In the genomic region with DNA sequence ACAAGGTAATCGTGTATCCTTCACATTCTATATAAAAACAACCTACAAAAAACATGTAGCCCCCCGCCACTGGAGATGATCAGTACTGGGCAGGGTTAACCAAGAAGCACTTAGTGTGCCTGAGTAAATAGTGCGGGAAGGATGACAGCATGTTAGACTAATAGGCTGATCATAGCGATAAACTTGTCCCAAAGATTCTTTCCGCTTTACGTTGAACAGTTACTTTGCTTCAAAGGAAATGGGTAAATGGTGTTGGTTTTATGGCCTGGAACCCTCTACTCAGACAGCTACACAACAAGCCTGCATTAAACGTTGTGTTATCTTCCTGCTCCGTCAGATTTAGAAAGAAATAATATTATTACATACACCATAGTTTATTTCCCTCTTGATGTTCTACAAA, we compare ENCODE assay signal across 16 cellular contexts.
DNase-seq lines count a peak whose midpoint lies in the region; ATAC-seq and TF ChIP-seq lines count a peak whose summit lies in the region.
"Had no signal": no experiment of that assay in that cellular context is flagged by ENCODE, and none has a peak within 500 bp of the region (broad histone marks: within the 10 kb centered on the region; RNA-seq: fewer than 3 reads in every experiment).

No MANE protein-coding gene starts in this region.

- H3K9ac ChIP-seq in PC-3 (ENCODE audit: low read length), result peak overlapping the region; percentile 82; the same call in 1 of the 2 replicates

- peaks cover 41% of the 10 kb centered on the region for H3K36me3 Mint-ChIP-seq in Calu3 (ENCODE audit: insufficient read depth, unreplicated experiment)
- H3K36me3 Mint-ChIP-seq in stimulated activated effector memory CD8-positive, alpha-beta T cell treated with anti-CD3 and anti-CD28 coated beads, Interleukin-12 subunit alpha, Interleukin-12 subunit beta, amount 100 ng/mL, for 72 hours, result no peaks in the 10 kb centered on the region

- H3K4me3 Mint-ChIP-seq in Calu3 (ENCODE audit: low read depth, unreplicated experiment), result peak overlapping the region; percentile 85
- peak overlapping the region; percentile 73 for H3K4me3 Mint-ChIP-seq in stimulated activated effector memory CD8-positive, alpha-beta T cell treated with anti-CD3 and anti-CD28 coated beads, Interleukin-12 subunit alpha, Interleukin-12 subunit beta, amount 100 ng/mL, for 72 hours

- no peak overlapping the region for H3K4me3 ChIP-seq in PC-3 (ENCODE audit: low read length)
- H3K4me3 ChIP-seq in fibroblast of villous mesenchyme (ENCODE audit: low read depth, low read length), result no peak overlapping the region
- H3K4me3 ChIP-seq: GM12878 had no signal

- no peak for ATAC-seq in PC-3
- ATAC-seq in stimulated activated effector memory CD8-positive, alpha-beta T cell treated with anti-CD3 and anti-CD28 coated beads, Interleukin-12 subunit alpha, Interleukin-12 subunit beta, amount 100 ng/mL, for 72 hours, result no peak
- ATAC-seq in GM19035 (IDR thresholded peaks at IDR 0.05; ENCODE audit: unreplicated experiment), result no peak
- ATAC-seq: GM12878; stimulated activated naive CD8-positive, alpha-beta T cell treated with anti-CD3 and anti-CD28 coated beads, Interleukin-15, amount 100 ng/mL, for 72 hours had no signal

- no TSS peak for BruUV-seq in Calu3 (replicated peaks; lab: Mats Ljungman, UMichigan)
- no TSS peak for BruUV-seq in PC-3 (replicated peaks; lab: Mats Ljungman, UMichigan)

- no peaks in the 10 kb centered on the region for H3K9me2 ChIP-seq in PC-3 (replicated peaks; ENCODE audit: low read length)

- peak overlapping the region; percentile 92 for H3K27ac Mint-ChIP-seq in Calu3 (ENCODE audit: unreplicated experiment)
- no peak overlapping the region for H3K27ac Mint-ChIP-seq in stimulated activated effector memory CD8-positive, alpha-beta T cell treated with anti-CD3 and anti-CD28 coated beads, Interleukin-12 subunit alpha, Interleukin-12 subunit beta, amount 100 ng/mL, for 72 hours

- POLR2A ChIA-PET in PC-3 (lab: Charles Lee; ENCODE audit: unreplicated experiment), result no interaction called here

- peaks cover 40% of the 10 kb centered on the region for H3K4me1 Mint-ChIP-seq in Calu3 (ENCODE audit: low read depth, unreplicated experiment)
- H3K4me1 Mint-ChIP-seq in stimulated activated effector memory CD8-positive, alpha-beta T cell treated with anti-CD3 and anti-CD28 coated beads, Interleukin-12 subunit alpha, Interleukin-12 subunit beta, amount 100 ng/mL, for 72 hours, result peaks cover 34% of the 10 kb centered on the region

- no peak overlapping the region for H2AFZ ChIP-seq in PC-3 (ENCODE audit: low read length)

- CTCF ChIA-PET in Calu3 (lab: Charles Lee), result interaction anchor here (1.0 kb wide), 1 partner anchor 14 kb away, joined by 3 read pairs; no protein-coding TSS in a partner anchor
- CTCF ChIA-PET in PC-3 (lab: Charles Lee), result no interaction called here

- H3F3A ChIP-seq in PC-3 (ENCODE audit: low read length, unreplicated experiment), result no peaks in the 10 kb centered on the region

- peaks cover 3% of the 10 kb centered on the region for H3K9me3 Mint-ChIP-seq in Calu3 (ENCODE audit: low read depth, unreplicated experiment)
- no peaks in the 10 kb centered on the region for H3K9me3 Mint-ChIP-seq in stimulated activated effector memory CD8-positive, alpha-beta T cell treated with anti-CD3 and anti-CD28 coated beads, Interleukin-12 subunit alpha, Interleukin-12 subunit beta, amount 100 ng/mL, for 72 hours

- peak overlapping the region; percentile 86 for H3K4me2 ChIP-seq in PC-3 (ENCODE audit: low read length)

- no peaks in the 10 kb centered on the region for H3K36me3 ChIP-seq in PC-3 (ENCODE audit: low read depth, low read length)
- H3K36me3 ChIP-seq: BE2C, neutrophil had no signal

- H3K9me3 ChIP-seq in PC-3 (ENCODE audit: low read length), result no peaks in the 10 kb centered on the region
- H3K9me3 ChIP-seq: BE2C, neutrophil had no signal

- no peaks in the 10 kb centered on the region for H3K27me3 ChIP-seq in PC-3 (ENCODE audit: low read length)
- H3K27me3 ChIP-seq: BE2C had no signal

- H4K20me1 ChIP-seq in PC-3 (ENCODE audit: low read length), result no peaks in the 10 kb centered on the region

- peak overlapping the region; percentile 62 for H3K27ac ChIP-seq in PC-3 (ENCODE audit: low read length)
- H3K27ac ChIP-seq: neutrophil had no signal

- peaks cover 65% of the 10 kb centered on the region for H3K4me1 ChIP-seq in PC-3 (ENCODE audit: insufficient read depth, low read length)
- H3K4me1 ChIP-seq: BE2C had no signal

- H3K79me2 ChIP-seq in PC-3 (ENCODE audit: low read length), result peaks cover 5% of the 10 kb centered on the region; the same call in 1 of the 2 replicates

- DNase-seq in Calu3 (no peak), PC-3 (peak; percentile 49), fibroblast of villous mesenchyme (ENCODE audit: low read depth) (peak; percentile 71), NCI-H2227 treated with DMSO at 0.1 percent for 48 hours (lab: John Stamatoyannopoulos, UW) (no peak), NCI-H2107 (lab: John Stamatoyannopoulos, UW) (no peak)
- DNase-seq in stimulated activated effector memory CD8-positive, alpha-beta T cell treated with anti-CD3 and anti-CD28 coated beads, Interleukin-12 subunit alpha, Interleukin-12 subunit beta, amount 100 ng/mL, for 72 hours (ENCODE audit: low spot score in 2 of 2), result no peak
- DNase-seq: activated naive CD4-positive, alpha-beta T cell treated with anti-CD3 and anti-CD28 coated beads, Interleukin-2, amount 50 U/mL, for 16 hours; BE2C; head of caudate nucleus; islet precursor cell; midbrain; NCI-H2029; stimulated activated naive CD8-positive, alpha-beta T cell treated with anti-CD3 and anti-CD28 coated beads, Interleukin-15, amount 100 ng/mL, for 72 hours had no signal

- intact Hi-C loops in Calu3 (cut with micrococcal nuclease; ENCODE audit: unreplicated experiment) (loop anchor here (5.0 kb wide), 4 partner anchors 48 to 173 kb away; no protein-coding TSS in a partner anchor), PC-3 (cut with micrococcal nuclease) (loop anchor here (5.0 kb wide), 3 partner anchors 37 to 212 kb away; a partner anchor contains a TSS)

- no peaks in the 10 kb centered on the region for H3K27me3 Mint-ChIP-seq in Calu3 (ENCODE audit: unreplicated experiment)

- TF ChIP-seq CTCF in Calu3 (IDR thresholded peaks at IDR 0.05; ENCODE audit: unreplicated experiment) (no peak), PC-3 (conservative IDR thresholded peaks at IDR 0.05; ENCODE audit: low read depth, low read length) (no peak), fibroblast of villous mesenchyme (IDR thresholded peaks at IDR 0.05; ENCODE audit: insufficient read depth, low read depth, low read length) (no peak)

Comparison
In these comparisons a context has a peak if more than half of its experiments do, and no peak if none do; other contexts are left out.
1. DNase-seq: peak in PC-3 (single experiment) and fibroblast of villous mesenchyme (single experiment); none in Calu3 (single experiment), stimulated activated effector memory CD8-positive, alpha-beta T cell treated with anti-CD3 and anti-CD28 coated beads, Interleukin-12 subunit alpha, Interleukin-12 subunit beta, amount 100 ng/mL, for 72 hours (0 of 2), NCI-H2227 treated with DMSO at 0.1 percent for 48 hours (single experiment) and NCI-H2107 (single experiment).